In the genomic region with DNA sequence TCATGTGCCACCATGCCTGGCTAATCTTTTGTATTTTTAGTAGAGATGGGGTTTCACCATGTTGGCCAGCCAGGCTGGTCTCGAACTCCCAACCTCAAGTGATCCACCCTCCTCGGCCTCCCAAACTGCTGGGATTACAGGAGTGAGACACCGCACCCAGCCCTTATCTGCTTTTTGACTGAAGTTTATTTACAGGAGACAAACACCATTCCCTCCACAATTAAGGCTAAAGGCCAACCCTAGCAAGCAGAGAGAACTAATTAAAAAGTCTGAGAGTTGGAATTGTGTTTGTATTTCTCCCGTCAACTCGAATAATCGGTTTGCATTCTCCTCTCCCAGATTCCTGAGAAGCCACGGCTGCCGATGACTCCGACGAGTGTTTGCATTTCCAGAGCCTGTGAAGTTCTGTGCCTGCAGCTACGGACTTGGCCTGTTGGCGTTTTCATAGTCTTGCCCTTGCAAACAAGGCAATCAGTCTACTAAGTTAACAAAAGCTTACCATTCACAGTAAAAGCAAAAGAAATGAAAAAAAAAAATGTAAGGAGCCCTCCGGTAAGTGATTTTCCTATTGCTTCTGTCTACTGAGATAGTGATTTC, we compare ENCODE assay signal across 14 cellular contexts.
DNase-seq lines count a peak whose midpoint lies in the region; ATAC-seq and TF ChIP-seq lines count a peak whose summit lies in the region.
"Had no signal": no experiment of that assay in that cellular context is flagged by ENCODE, and none has a peak within 500 bp of the region (broad histone marks: within the 10 kb centered on the region; RNA-seq: fewer than 3 reads in every experiment).

No MANE protein-coding gene starts in this region.

- no peak for TF ChIP-seq CTCF in H9 (conservative IDR thresholded peaks at IDR 0.05)
- no peak for TF ChIP-seq CTCF in foreskin fibroblast (IDR thresholded peaks at IDR 0.05; ENCODE audit: low read depth, low read length)
- TF ChIP-seq CTCF in GM20000 (IDR thresholded peaks at IDR 0.05; ENCODE audit: extremely low read depth, missing control alignments), result no peak

- no peak overlapping the region for H3K4ac ChIP-seq in H9 (ENCODE audit: low read depth, low read length)

- no peak overlapping the region for H3K14ac ChIP-seq in H9 (ENCODE audit: insufficient read depth, low read length)

- no peaks in the 10 kb centered on the region for H3K23me2 ChIP-seq in H9 (ENCODE audit: insufficient read length, low read depth, low read length, poor library complexity, severe bottlenecking)

- no peak overlapping the region for H4K5ac ChIP-seq in H9 (ENCODE audit: insufficient read length, low read depth, low read length)

- no peak overlapping the region for H2BK5ac ChIP-seq in H9 (ENCODE audit: insufficient read length, low read length)

- H2BK120ac ChIP-seq in H9 (ENCODE audit: low read depth, low read length, poor library complexity, severe bottlenecking), result no peak overlapping the region

- H3K4me2 ChIP-seq in H9 (ENCODE audit: insufficient read depth, insufficient read length, low read length), result no peak overlapping the region

- H3K4me1 Mint-ChIP-seq in H9, result peaks cover 23 to 39% of the 10 kb centered on the region in 2 experiments

- no CpG with 5 or more reads among the region's 13 CpGs for WGBS in H9 (ENCODE audit: extremely low coverage, insufficient read length, low lambda C conversion rate)

- no peak overlapping the region for H3K4me3 ChIP-seq in foreskin fibroblast (ENCODE audit: low read depth in 1 of 2, low read length in 2 of 2)
- H3K4me3 ChIP-seq: upper lobe of left lung had no signal

- no peak overlapping the region for H3K23ac ChIP-seq in H9 (ENCODE audit: insufficient read length, low read depth, low read length)

- no peak overlapping the region for H3K9ac ChIP-seq in H9 (ENCODE audit: extremely low read depth, insufficient read length, low read length)

- in situ Hi-C loops in SK-MEL-5 (cut with HindIII; ENCODE audit: low pct_unique_long_range_greater_than_20kb, low sequenced_read_pairs), result no loop called here

- H3K27me3 Mint-ChIP-seq in H9 (ENCODE audit: low read depth), result peaks cover 22% of the 10 kb centered on the region

- H3K9me3 Mint-ChIP-seq in H9, result no peaks in the 10 kb centered on the region
- H3K9me3 Mint-ChIP-seq: activated naive CD8-positive, alpha-beta T cell treated with anti-CD3 and anti-CD28 coated beads, Interleukin-2, amount 50 U/mL, for 24 hours had no signal

- H2AK5ac ChIP-seq in H9 (ENCODE audit: insufficient read length, low read length), result no peak overlapping the region

- H3K18ac ChIP-seq in H9 (ENCODE audit: insufficient read length, low read depth, low read length), result no peak overlapping the region

- ATAC-seq in HG02798 (IDR thresholded peaks at IDR 0.05; ENCODE audit: poor library complexity, unreplicated experiment) (no peak), GM18517 (IDR thresholded peaks at IDR 0.05; ENCODE audit: unreplicated experiment) (no peak)
- ATAC-seq: activated naive CD8-positive, alpha-beta T cell treated with anti-CD3 and anti-CD28 coated beads, Interleukin-2, amount 50 U/mL, for 24 hours had no signal

- no peaks in the 10 kb centered on the region for H3K79me1 ChIP-seq in H9 (ENCODE audit: insufficient read depth, low read depth, low read length, poor library complexity, severe bottlenecking)

- peak; percentile 68 for DNase-seq in H9
- DNase-seq in SK-MEL-5 (ENCODE audit: low read depth, low spot score), result peak; percentile 86
- peak; percentile 33 to 65 for DNase-seq in foreskin fibroblast
- peak; percentile 23 for DNase-seq in renal cortical epithelial cell (ENCODE audit: low read depth)
- DNase-seq in GM20000 (ENCODE audit: low spot score), result no peak
- DNase-seq in DMS 273 treated with DMSO at 0.1 percent for 48 hours (lab: John Stamatoyannopoulos, UW), result no peak
- DNase-seq: activated CD8-positive, alpha-beta memory T cell treated with anti-CD3 and anti-CD28 coated beads, Interleukin-2, amount 50 U/mL, for 48 hours; activated naive CD8-positive, alpha-beta T cell treated with anti-CD3 and anti-CD28 coated beads, Interleukin-2, amount 50 U/mL, for 24 hours; HCEC 1CT; NCI-H1436 had no signal

- H2BK15ac ChIP-seq in H9 (ENCODE audit: low read depth, low read length), result no peak overlapping the region

- H2BK20ac ChIP-seq in H9 (ENCODE audit: low read depth, low read length, poor library complexity, severe bottlenecking), result no peak overlapping the region

- H2BK12ac ChIP-seq in H9 (ENCODE audit: insufficient read length, low read depth, low read length), result no peak overlapping the region

- no peak overlapping the region for H3T11ph ChIP-seq in H9 (ENCODE audit: low read length)

- H3K36me3 Mint-ChIP-seq in H9 (ENCODE audit: insufficient read depth in 1 of 3, low read depth in 3 of 3), result no peaks in the 10 kb centered on the region

- no peak overlapping the region for H4K8ac ChIP-seq in H9 (replicated peaks; ENCODE audit: insufficient read length, low read depth, low read length)

- H3K27me3 ChIP-seq in H9 (ENCODE audit: insufficient read depth, low read length), result no peaks in the 10 kb centered on the region
- H3K27me3 ChIP-seq: upper lobe of left lung had no signal

- no peaks in the 10 kb centered on the region for H4K20me1 ChIP-seq in H9 (ENCODE audit: control insufficient read depth, insufficient read depth, insufficient read length)

- no peak overlapping the region for H4K91ac ChIP-seq in H9 (ENCODE audit: insufficient read length, low read depth, low read length)

- no peak overlapping the region for H2AFZ ChIP-seq in H9 (ENCODE audit: low read length)

- H3K4me1 ChIP-seq in H9 (ENCODE audit: insufficient read depth, low read length), result no peaks in the 10 kb centered on the region; the same call in 1 of the 2 replicates
- H3K4me1 ChIP-seq: upper lobe of left lung had no signal

- peak overlapping the region in 2 of 3 experiments; percentile 59 to 86; a peak in 3 of 7 replicates for H3K27ac Mint-ChIP-seq in H9
- H3K27ac Mint-ChIP-seq: activated naive CD8-positive, alpha-beta T cell treated with anti-CD3 and anti-CD28 coated beads, Interleukin-2, amount 50 U/mL, for 24 hours had no signal

- no peak overlapping the region for H3K56ac ChIP-seq in H9 (ENCODE audit: insufficient read length, low read depth, low read length)

- no peak overlapping the region for H3K27ac ChIP-seq in H9 (ENCODE audit: insufficient read length, low read depth, low read length)
- H3K27ac ChIP-seq: neutrophil, upper lobe of left lung had no signal

- H3K4me3 Mint-ChIP-seq in H9, result no peak overlapping the region; a peak in 1 of 5 replicates
- H3K4me3 Mint-ChIP-seq: activated naive CD8-positive, alpha-beta T cell treated with anti-CD3 and anti-CD28 coated beads, Interleukin-2, amount 50 U/mL, for 24 hours had no signal

- no peaks in the 10 kb centered on the region for H3K9me3 ChIP-seq in H9 (ENCODE audit: control insufficient read depth, low read depth, low read length)
- H3K9me3 ChIP-seq: neutrophil had no signal

- no peaks in the 10 kb centered on the region for H3K79me2 ChIP-seq in H9 (ENCODE audit: insufficient read depth, low read length)

Comparison
In these comparisons a context has a peak if more than half of its experiments do, and no peak if none do; other contexts are left out.
1. DNase-seq: peak in H9 (single experiment), SK-MEL-5 (single experiment), foreskin fibroblast (2 of 2) and renal cortical epithelial cell (single experiment); none in GM20000 (single experiment) and DMS 273 treated with DMSO at 0.1 percent for 48 hours (single experiment).